Comparison of ENCODE assay signal across 9 cellular contexts in the genomic region with DNA sequence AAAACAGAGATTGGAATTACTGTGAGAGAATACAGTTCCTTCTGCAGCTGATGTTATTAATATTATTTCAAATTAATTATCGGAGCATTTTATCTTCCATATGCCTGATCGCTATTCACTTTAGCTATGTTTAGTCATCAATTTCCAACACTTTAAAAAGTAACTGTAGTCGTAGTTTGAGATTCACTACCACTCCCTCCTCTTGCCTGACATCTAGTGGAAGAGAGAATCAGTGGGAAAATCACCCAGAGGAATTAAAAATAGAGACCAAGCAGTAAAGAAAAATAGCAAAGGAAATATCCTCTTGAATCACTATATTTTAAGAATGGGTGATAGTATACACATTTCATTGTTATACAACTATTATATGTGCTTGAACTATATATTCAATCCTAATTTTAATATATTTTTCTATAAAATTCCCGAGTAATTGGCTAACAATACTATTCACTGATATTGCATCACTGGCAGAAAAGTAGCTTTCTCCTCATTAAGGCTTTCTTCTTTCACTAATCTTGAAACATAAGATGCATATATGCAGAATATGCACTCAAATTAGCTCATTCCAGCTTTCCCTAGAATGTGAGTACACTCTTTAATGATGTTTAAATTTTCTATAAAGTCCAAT.
A peak's percentile ranks its signal among the peaks of the same experiment; 100 is the strongest.
DNase-seq lines count a peak whose midpoint lies in the region; ATAC-seq, FAIRE-seq and TF ChIP-seq lines count a peak whose summit lies in the region.
"Had no signal": no experiment of that assay in that cellular context is flagged by ENCODE, and none has a peak within 500 bp of the region (broad histone marks: within the 10 kb centered on the region; RNA-seq: fewer than 3 reads in every experiment).

No MANE protein-coding gene starts in this region.

- H3K9me3 ChIP-seq in Loucy (ENCODE audit: insufficient read depth, low read depth, low read length), result no peaks in the 10 kb centered on the region
- no peaks in the 10 kb centered on the region for H3K9me3 ChIP-seq in lower lobe of right lung

- peak; percentile 71 for FAIRE-seq in TTC549 (lab: Jason Lieb, UNC)
- FAIRE-seq: GM18507 had no signal

- in situ Hi-C loops in G401 (cut with HindIII; ENCODE audit: low sequenced_read_pairs), result no loop called here

- no peaks in the 10 kb centered on the region for H3K9me2 ChIP-seq in Loucy (replicated peaks; ENCODE audit: low read depth, low read length)

- H2AFZ ChIP-seq in Loucy (ENCODE audit: low read length), result no peak overlapping the region

- no peak overlapping the region for H3K4me2 ChIP-seq in Loucy (ENCODE audit: low read depth, low read length, poor library complexity, severe bottlenecking)

- H3K4me3 ChIP-seq in Loucy (ENCODE audit: low read length, poor library complexity, severe bottlenecking), result no peak overlapping the region
- no peak overlapping the region for H3K4me3 ChIP-seq in lower lobe of right lung

- no peaks in the 10 kb centered on the region for H4K20me1 ChIP-seq in Loucy (ENCODE audit: insufficient read depth, low read length, poor library complexity, severe bottlenecking)

- no peak overlapping the region for H3K9ac ChIP-seq in Loucy (ENCODE audit: low read depth, low read length, poor library complexity, severe bottlenecking)

- no peaks in the 10 kb centered on the region for H3F3A ChIP-seq in Loucy (ENCODE audit: low read depth)

- no peaks in the 10 kb centered on the region for H3K36me3 ChIP-seq in Loucy (ENCODE audit: insufficient read depth, low read length)
- H3K36me3 ChIP-seq in lower lobe of right lung, result no peaks in the 10 kb centered on the region

- no peaks in the 10 kb centered on the region for H3K79me2 ChIP-seq in Loucy (ENCODE audit: insufficient read depth, low read length)

- no peak for ATAC-seq in lower lobe of right lung
- ATAC-seq in HG02852 (IDR thresholded peaks at IDR 0.05; ENCODE audit: unreplicated experiment), result no peak

- peak; percentile 46 for TF ChIP-seq CTCF in Loucy (conservative IDR thresholded peaks at IDR 0.05; ENCODE audit: low read length)
- TF ChIP-seq CTCF in lower lobe of right lung (IDR thresholded peaks at IDR 0.05), result peak; percentile 24

- DNase-seq in G401 (ENCODE audit: low spot score) (peak; percentile 31), lower lobe of right lung (no peak), foreskin melanocyte (no peak), NCI-H774 (lab: John Stamatoyannopoulos, UW) (no peak)
- no peak for DNase-seq in activated T-cell treated with anti-CD3 and anti-CD28 coated beads, Interleukin-2, amount 50 U/mL, for 48 hours

- intact Hi-C loops in lower lobe of right lung (cut with DNase I), result no loop called here

- H3K27ac ChIP-seq in lower lobe of right lung, result no peak overlapping the region

- H3K4me1 ChIP-seq in Loucy (ENCODE audit: insufficient read depth, low read length, poor library complexity, severe bottlenecking) (no peaks in the 10 kb centered on the region), lower lobe of right lung (no peaks in the 10 kb centered on the region)

- H3K27me3 ChIP-seq in Loucy (ENCODE audit: insufficient read depth, low read length, poor library complexity, severe bottlenecking), result no peaks in the 10 kb centered on the region
- H3K27me3 ChIP-seq in lower lobe of right lung (ENCODE audit: low read depth), result no peaks in the 10 kb centered on the region
